In the genomic region with DNA sequence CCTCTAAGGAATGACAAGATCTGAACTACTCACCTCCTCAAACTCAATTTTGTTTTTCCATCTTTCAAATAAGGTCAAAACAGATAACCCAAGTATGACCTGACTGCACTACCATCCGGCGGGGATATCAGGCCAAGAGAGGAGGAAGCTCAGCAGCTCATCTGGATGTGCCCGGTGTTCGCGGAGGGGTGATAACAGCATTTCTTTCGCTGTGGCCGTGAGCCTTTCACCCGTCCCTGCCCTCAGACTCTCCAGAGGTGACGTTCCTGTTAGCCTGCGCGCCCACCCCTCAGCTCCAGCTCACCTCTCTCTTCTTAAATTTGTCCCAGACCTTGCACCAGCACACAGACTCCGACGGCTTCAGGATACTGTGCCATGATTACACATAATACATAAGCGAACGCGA, we compare ENCODE assay signal across 8 cellular contexts. TPM values are rescaled to one million over a fixed set of nuclear protein-coding genes. Genes with fewer than 3 reads are reported as not detected.
A peak's percentile ranks its signal among the peaks of the same experiment; 100 is the strongest.
DNase-seq lines count a peak whose midpoint lies in the region; ATAC-seq and TF ChIP-seq lines count a peak whose summit lies in the region.

No MANE protein-coding gene starts in this region.

- DNase-seq in RWPE1 (ENCODE audit: low spot score) (peak; percentile 18), body of pancreas (peak; percentile 11 to 33 (median 31)), kidney tubule cell (ENCODE audit: low spot score) (peak; percentile 28), NCI-H2196 treated with DMSO at 0.1 percent for 48 hours (lab: John Stamatoyannopoulos, UW; ENCODE audit: unreplicated experiment) (no peak)
- peak in 2 of 3 experiments; percentile 5 to 12 for DNase-seq in stimulated activated CD4-positive, alpha-beta T cell treated with anti-CD3 and anti-CD28 coated beads, TNF-alpha, amount 100 ng/mL, for 24 hours (ENCODE audit: low read depth in 3 of 3)

- no peak for TF ChIP-seq CTCF in RWPE1 (conservative IDR thresholded peaks at IDR 0.05; ENCODE audit: low read depth)
- peak in 1 of 7 experiments; percentile 22 for TF ChIP-seq CTCF in body of pancreas (IDR thresholded peaks at IDR 0.05)

- peak overlapping the region; percentile 95 for H2AFZ ChIP-seq in ACC112 (ENCODE audit: low read length, unreplicated experiment)

- TF ChIP-seq POLR2A in body of pancreas (IDR thresholded peaks at IDR 0.05), result no peak

- no peaks in the 10 kb centered on the region for H3K9me3 ChIP-seq in body of pancreas

- peak overlapping the region; percentile 97; the same call in 1 of the 2 replicates for H3K27ac ChIP-seq in ACC112 (ENCODE audit: low read depth, low read length)
- peak overlapping the region; percentile 98 for H3K27ac ChIP-seq in RWPE1
- peak overlapping the region; percentile 99 to 100 (median 100) for H3K27ac ChIP-seq in body of pancreas

- H3K79me2 ChIP-seq in ACC112 (ENCODE audit: control insufficient read depth, insufficient read depth, low read length, unreplicated experiment), result peaks cover 20% of the 10 kb centered on the region

- H3K36me3 ChIP-seq in ACC112 (ENCODE audit: insufficient read depth, low read length), result no peaks in the 10 kb centered on the region
- H3K36me3 ChIP-seq in body of pancreas (replicated peaks in 1 of 2; ENCODE audit: insufficient read depth in 1 of 2, low read depth in 2 of 2), result no peaks in the 10 kb centered on the region

- ATAC-seq in GM18511 (IDR thresholded peaks at IDR 0.05; ENCODE audit: unreplicated experiment) (peak; percentile 28), HG03025 (IDR thresholded peaks at IDR 0.05; ENCODE audit: low FRiP score, unreplicated experiment) (peak; percentile 14), body of pancreas (peak; percentile 2)

- CTCF ChIA-PET in RWPE1 (lab: Yijun Ruan, JAX), result interaction anchor here (0.8 kb wide), 1 partner anchor 34 kb away, joined by 5 read pairs; no protein-coding TSS in a partner anchor

- H3K4me3 ChIP-seq in ACC112 (ENCODE audit: low read depth, low read length), result peak overlapping the region; percentile 95
- H3K4me3 ChIP-seq in body of pancreas, result peak overlapping the region; percentile 34 to 97

- H3K4me1 ChIP-seq in ACC112 (ENCODE audit: control insufficient read depth, insufficient read depth, low read length, unreplicated experiment) (peaks cover 26% of the 10 kb centered on the region), body of pancreas (peaks cover 29% of the 10 kb centered on the region)

- WGBS in body of pancreas, 2 donors, result 0% methylated on average over 14 to 16 of the region's 16 CpGs

- POLR2A ChIA-PET in RWPE1 (lab: Yijun Ruan, JAX; ENCODE audit: low non-redundant PET), result no interaction called here

- H3K27me3 ChIP-seq in ACC112 (ENCODE audit: insufficient read depth, low read length), result no peaks in the 10 kb centered on the region
- no peaks in the 10 kb centered on the region for H3K27me3 ChIP-seq in body of pancreas

- intact Hi-C loops in body of pancreas (cut with DNase I), result no loop called here

RNA-seq across cellular contexts. Expression of a gene that starts 0.5 kb away (rescaled TPM):
- 10 to 100 TPM; 10.6 to 14.2 TPM for total RNA-seq in body of pancreas
